ENCODE assay signal across 19 cellular contexts in the genomic region with DNA sequence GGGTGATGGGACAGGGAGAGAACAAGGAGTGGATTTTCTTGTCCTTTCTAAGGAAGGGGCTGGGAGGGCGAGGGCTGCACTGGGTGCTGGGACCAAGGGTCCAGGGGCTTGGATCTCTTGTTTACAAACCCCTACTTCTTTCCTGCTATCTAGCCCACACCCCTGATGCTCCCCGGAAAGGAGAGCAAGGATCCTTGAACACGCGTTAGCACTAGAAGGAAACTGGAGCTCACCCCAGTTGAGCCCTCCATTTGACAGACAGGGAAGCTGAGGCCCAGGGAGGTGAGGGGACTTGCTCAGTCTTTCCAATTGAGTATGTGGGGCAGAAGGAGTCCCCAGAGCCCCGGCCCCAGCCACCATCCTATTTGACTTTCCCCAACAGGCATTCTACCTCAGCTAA. TPM values are rescaled to one million over a fixed set of nuclear protein-coding genes. Genes with fewer than 3 reads are reported as not detected.
A peak's percentile ranks its signal among the peaks of the same experiment; 100 is the strongest.
DNase-seq lines count a peak whose midpoint lies in the region; ATAC-seq and TF ChIP-seq lines count a peak whose summit lies in the region.
"Had no signal": no experiment of that assay in that cellular context is flagged by ENCODE, and none has a peak within 500 bp of the region (broad histone marks: within the 10 kb centered on the region; RNA-seq: fewer than 3 reads in every experiment).

No MANE protein-coding gene starts in this region.

- ATAC-seq in activated naive CD8-positive, alpha-beta T cell treated with anti-CD3 and anti-CD28 coated beads, Interleukin-2, amount 50 U/mL, for 24 hours: no peak
- ATAC-seq in T-helper 17 cell: no peak
- ATAC-seq in memory B cell (ENCODE audit: low read depth): no peak
- ATAC-seq in stimulated activated naive B cell treated with anti-CD40 and anti-IgM and Interleukin-4, amounts not matched to agents 10 μg/mL and 1 μg/mL and 100 μg/mL, for 72 hours (replicated peaks): no peak
- no peak for ATAC-seq in GM21447 (IDR thresholded peaks at IDR 0.05; ENCODE audit: unreplicated experiment)
- ATAC-seq in GM19351 (IDR thresholded peaks at IDR 0.05; ENCODE audit: unreplicated experiment): no peak
- ATAC-seq: CD8-positive, alpha-beta T cell had no signal

- H3K36me3 Mint-ChIP-seq in activated naive CD8-positive, alpha-beta T cell: peaks cover 10% of the 10 kb centered on the region
- peaks cover 26% of the 10 kb centered on the region for H3K36me3 Mint-ChIP-seq in activated naive CD8-positive, alpha-beta T cell treated with anti-CD3 and anti-CD28 coated beads, Interleukin-2, amount 50 U/mL, for 24 hours (ENCODE audit: low read depth)
- H3K36me3 Mint-ChIP-seq in T-helper 17 cell (ENCODE audit: low read depth) (peaks cover 11% of the 10 kb centered on the region), memory B cell (peaks cover 7% of the 10 kb centered on the region)
- H3K36me3 Mint-ChIP-seq in stimulated activated naive B cell treated with anti-CD40 and anti-IgM and Interleukin-4, amounts not matched to agents 10 μg/mL and 1 μg/mL and 100 μg/mL, for 72 hours: peaks cover 25 to 49% of the 10 kb centered on the region in 2 donors

- no peak overlapping the region for H3K4me3 Mint-ChIP-seq in activated naive CD8-positive, alpha-beta T cell
- no peak overlapping the region for H3K4me3 Mint-ChIP-seq in activated naive CD8-positive, alpha-beta T cell treated with anti-CD3 and anti-CD28 coated beads, Interleukin-2, amount 50 U/mL, for 24 hours
- H3K4me3 Mint-ChIP-seq in T-helper 17 cell (no peak overlapping the region), memory B cell (no peak overlapping the region)
- no peak overlapping the region for H3K4me3 Mint-ChIP-seq in stimulated activated naive B cell treated with anti-CD40 and anti-IgM and Interleukin-4, amounts not matched to agents 10 μg/mL and 1 μg/mL and 100 μg/mL, for 72 hours
- H3K4me3 Mint-ChIP-seq: CD8-positive, alpha-beta T cell had no signal

- CTCF ChIA-PET in HEK293T (lab: Yijun Ruan, JAX): no interaction called here

- no peaks in the 10 kb centered on the region for H3K9me3 ChIP-seq in T-helper 17 cell (ENCODE audit: control insufficient read depth, low read length, poor library complexity, severe bottlenecking)
- H3K9me3 ChIP-seq: MG63, SJCRH30 had no signal

- no peak for DNase-seq in activated naive CD8-positive, alpha-beta T cell treated with anti-CD3 and anti-CD28 coated beads, Interleukin-2, amount 50 U/mL, for 24 hours
- DNase-seq in T-helper 17 cell (no peak), memory B cell (ENCODE audit: low spot score in 2 of 2) (no peak), HEK293T (ENCODE audit: extremely low spot score) (no peak)
- DNase-seq in stimulated activated naive B cell treated with anti-CD40 and anti-IgM and Interleukin-4, amounts not matched to agents 10 μg/mL and 1 μg/mL and 100 μg/mL, for 72 hours: no peak
- DNase-seq: Calu3; CD8-positive, alpha-beta T cell; DMS153; GDM1; MG63; NCI-H1417; NCI-H187; NCI-H446; NCI-H526; OCI-M1; SJCRH30 had no signal

- POLR2A ChIA-PET in HEK293T (lab: Yijun Ruan, JAX): no interaction called here

- no peaks in the 10 kb centered on the region for H3K9me3 Mint-ChIP-seq in activated naive CD8-positive, alpha-beta T cell (ENCODE audit: low read depth)
- H3K9me3 Mint-ChIP-seq in activated naive CD8-positive, alpha-beta T cell treated with anti-CD3 and anti-CD28 coated beads, Interleukin-2, amount 50 U/mL, for 24 hours: no peaks in the 10 kb centered on the region
- H3K9me3 Mint-ChIP-seq in memory B cell: no peaks in the 10 kb centered on the region
- H3K9me3 Mint-ChIP-seq in stimulated activated naive B cell treated with anti-CD40 and anti-IgM and Interleukin-4, amounts not matched to agents 10 μg/mL and 1 μg/mL and 100 μg/mL, for 72 hours: no peaks in the 10 kb centered on the region
- H3K9me3 Mint-ChIP-seq: CD8-positive, alpha-beta T cell had no signal

- no peaks in the 10 kb centered on the region for H3K27me3 Mint-ChIP-seq in activated naive CD8-positive, alpha-beta T cell
- H3K27me3 Mint-ChIP-seq in activated naive CD8-positive, alpha-beta T cell treated with anti-CD3 and anti-CD28 coated beads, Interleukin-2, amount 50 U/mL, for 24 hours: peaks cover 2% of the 10 kb centered on the region
- H3K27me3 Mint-ChIP-seq in T-helper 17 cell: no peaks in the 10 kb centered on the region
- H3K27me3 Mint-ChIP-seq in memory B cell: no peaks in the 10 kb centered on the region
- H3K27me3 Mint-ChIP-seq in stimulated activated naive B cell treated with anti-CD40 and anti-IgM and Interleukin-4, amounts not matched to agents 10 μg/mL and 1 μg/mL and 100 μg/mL, for 72 hours: no peaks in the 10 kb centered on the region

- peaks cover 21% of the 10 kb centered on the region for H3K4me1 Mint-ChIP-seq in activated naive CD8-positive, alpha-beta T cell (ENCODE audit: low read depth)
- peaks cover 49% of the 10 kb centered on the region for H3K4me1 Mint-ChIP-seq in activated naive CD8-positive, alpha-beta T cell treated with anti-CD3 and anti-CD28 coated beads, Interleukin-2, amount 50 U/mL, for 24 hours
- H3K4me1 Mint-ChIP-seq in T-helper 17 cell (peaks cover 8% of the 10 kb centered on the region), memory B cell (peaks cover 30% of the 10 kb centered on the region)
- peaks cover 21 to 40% of the 10 kb centered on the region in 2 donors for H3K4me1 Mint-ChIP-seq in stimulated activated naive B cell treated with anti-CD40 and anti-IgM and Interleukin-4, amounts not matched to agents 10 μg/mL and 1 μg/mL and 100 μg/mL, for 72 hours

- peak overlapping the region; percentile 54 for H3K27ac Mint-ChIP-seq in activated naive CD8-positive, alpha-beta T cell
- H3K27ac Mint-ChIP-seq in activated naive CD8-positive, alpha-beta T cell treated with anti-CD3 and anti-CD28 coated beads, Interleukin-2, amount 50 U/mL, for 24 hours: no peak overlapping the region
- peak overlapping the region; percentile 6 for H3K27ac Mint-ChIP-seq in T-helper 17 cell
- peak overlapping the region; percentile 24 for H3K27ac Mint-ChIP-seq in memory B cell
- H3K27ac Mint-ChIP-seq in stimulated activated naive B cell treated with anti-CD40 and anti-IgM and Interleukin-4, amounts not matched to agents 10 μg/mL and 1 μg/mL and 100 μg/mL, for 72 hours: peak overlapping the region; percentile 85

TF ChIP-seq in HEK293T, 16 proteins besides CTCF, POLR2A, EP300 and RAD21:
- TF ChIP-seq CTBP1 (IDR thresholded peaks at IDR 0.05; ENCODE audit: borderline replicate concordance) (no peak), ARNT (IDR thresholded peaks at IDR 0.05) (no peak), ELF4 (IDR thresholded peaks at IDR 0.05) (no peak), BHLHE40 (IDR thresholded peaks at IDR 0.05; ENCODE audit: borderline replicate concordance) (no peak), SUZ12 (IDR thresholded peaks at IDR 0.05) (no peak), FOXA1 (IDR thresholded peaks at IDR 0.05) (no peak)

RNA-seq across cellular contexts. Expression of a gene that starts 4.6 kb away (rescaled TPM):
- 10 to 100 TPM; 10.2 to 14.3 TPM for total RNA-seq in T-helper 17 cell

RNA-seq across cellular contexts. Expression of a gene that starts 40.5 kb away (rescaled TPM):
- total RNA-seq in T-helper 17 cell: 10 to 100 TPM; 37.0 to 42.9 TPM
